8 cellular contexts compared by ENCODE assay signal in the genomic region with DNA sequence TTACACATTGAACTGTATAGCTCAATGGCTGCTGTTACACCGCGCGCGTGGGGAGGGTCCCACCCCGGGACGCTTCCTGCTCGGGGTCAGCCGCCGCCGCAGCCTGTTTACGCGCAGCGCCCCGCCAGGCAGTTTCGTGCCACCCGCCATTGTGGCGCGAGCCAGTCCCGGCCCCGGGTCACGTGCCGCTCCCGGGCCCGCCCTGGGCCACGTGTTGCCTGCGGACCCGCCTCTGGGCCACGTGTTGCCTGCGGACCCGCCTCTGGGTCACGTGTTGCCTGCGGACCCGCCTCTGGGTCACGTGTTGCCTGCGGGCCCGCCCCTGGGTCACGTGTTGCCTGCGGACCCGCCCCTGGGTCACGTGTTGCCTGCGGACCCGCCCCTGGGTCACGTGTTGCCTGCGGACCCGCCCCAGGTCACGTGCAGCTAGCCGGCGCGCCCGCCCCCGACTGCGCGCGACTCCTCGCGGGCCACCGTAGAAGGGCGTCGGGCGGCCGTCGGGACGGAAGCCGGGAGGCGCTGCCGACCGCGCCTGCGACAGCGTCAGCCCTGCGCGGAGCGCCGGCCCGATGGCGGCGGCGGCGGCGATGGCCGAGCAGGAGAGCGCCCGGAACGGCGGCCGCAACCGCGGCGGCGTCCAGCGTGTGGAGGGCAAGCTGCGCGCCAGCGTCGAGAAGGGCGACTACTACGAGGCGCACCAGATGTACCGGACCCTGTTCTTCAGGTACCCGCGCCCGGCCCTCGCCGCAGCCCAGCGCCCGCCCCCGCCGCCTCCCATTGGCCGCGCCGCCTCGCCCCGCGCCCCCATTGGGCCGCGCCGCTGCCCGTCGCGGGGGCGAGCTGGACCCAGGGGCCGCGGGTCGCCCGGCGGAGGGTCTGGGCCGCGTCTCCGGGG. TPM values are rescaled to one million over a fixed set of nuclear protein-coding genes. Genes with fewer than 3 reads are reported as not detected.
A peak's percentile ranks its signal among the peaks of the same experiment; 100 is the strongest.
DNase-seq lines count a peak whose midpoint lies in the region; ATAC-seq, FAIRE-seq and TF ChIP-seq lines count a peak whose summit lies in the region.

A gene with protein sequence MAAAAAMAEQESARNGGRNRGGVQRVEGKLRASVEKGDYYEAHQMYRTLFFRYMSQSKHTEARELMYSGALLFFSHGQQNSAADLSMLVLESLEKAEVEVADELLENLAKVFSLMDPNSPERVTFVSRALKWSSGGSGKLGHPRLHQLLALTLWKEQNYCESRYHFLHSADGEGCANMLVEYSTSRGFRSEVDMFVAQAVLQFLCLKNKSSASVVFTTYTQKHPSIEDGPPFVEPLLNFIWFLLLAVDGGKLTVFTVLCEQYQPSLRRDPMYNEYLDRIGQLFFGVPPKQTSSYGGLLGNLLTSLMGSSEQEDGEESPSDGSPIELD (plus strand): TSS at position 478 of the 895 bp plus-strand sequence. CDS start 92 bp downstream, at position 570.

- H3K9me3 ChIP-seq in ascending aorta, result no peaks in the 10 kb centered on the region

- H3K4me1 ChIP-seq in ascending aorta, result peaks cover 5 to 23% of the 10 kb centered on the region in 2 donors

- intact Hi-C loops in T-helper 2 cell treated with Interferon-gamma antibody and Interleukin-4, amounts not matched to agents 100 ng/mL and 5 ng/mL, for 36 hours (cut with micrococcal nuclease), result loop anchor here (1.0 to 10.0 kb wide), 7 partner anchors 47 to 284 kb away; a partner anchor contains a TSS
- intact Hi-C loops in ascending aorta (cut with DNase I), result loop anchor here (1.0 to 10.0 kb wide), 7 partner anchors 9 to 658 kb away; a partner anchor contains a TSS

- H3K4me3 ChIP-seq in ascending aorta, result peak within 1 kb of the TSS; percentile 88 to 91

- TF ChIP-seq POLR2A in GM12892 (IDR thresholded peaks at IDR 0.05; ENCODE audit: low read depth, low read length), result peak; percentile 92

- FAIRE-seq in GM12892 (lab: Jason Lieb, UNC), result peak; percentile 99

- peak; percentile 86 for DNase-seq in GM12892 (ENCODE audit: insufficient read length)
- peak; percentile 63 for DNase-seq in NCI-H146 treated with DMSO at 0.1 percent for 48 hours (lab: John Stamatoyannopoulos, UW; ENCODE audit: unreplicated experiment)
- peak; percentile 88 to 98 for DNase-seq in ascending aorta (ENCODE audit: low spot score in 2 of 2)
- peak; percentile 93 for DNase-seq in hepatic stellate cell (ENCODE audit: low spot score)
- DNase-seq in renal cortical epithelial cell (ENCODE audit: low read depth), result peak; percentile 76
- DNase-seq in NCI-H510A (lab: John Stamatoyannopoulos, UW), result no peak

- TF ChIP-seq CTCF in ascending aorta (IDR thresholded peaks at IDR 0.05), result peak; percentile 19 to 45 (median 42)

- peak; percentile 72 for ATAC-seq in HG02852 (IDR thresholded peaks at IDR 0.05; ENCODE audit: unreplicated experiment)

- H3K36me3 ChIP-seq in ascending aorta, result peaks cover 18 to 23% of the 10 kb centered on the region in 2 donors

- H3K27me3 ChIP-seq in ascending aorta, result no peaks in the 10 kb centered on the region

- H3K27ac ChIP-seq in ascending aorta, result peak within 1 kb of the TSS; percentile 78 to 86

RNA-seq across cellular contexts. Expression of the gene that starts here (rescaled TPM):
- 18.8 TPM for polyA plus RNA-seq in GM12892 (2012; ENCODE audit: missing spikeins)
- total RNA-seq in T-helper 2 cell treated with Interferon-gamma antibody and Interleukin-4, amounts not matched to agents 100 ng/mL and 5 ng/mL, for 36 hours, result 35.2 and 40.2 TPM in 2 replicates
- total RNA-seq in ascending aorta (4.2 TPM), renal cortical epithelial cell (30.7 and 36.5 TPM in 2 replicates)
